10 cellular contexts compared by ENCODE assay signal in the genomic region with DNA sequence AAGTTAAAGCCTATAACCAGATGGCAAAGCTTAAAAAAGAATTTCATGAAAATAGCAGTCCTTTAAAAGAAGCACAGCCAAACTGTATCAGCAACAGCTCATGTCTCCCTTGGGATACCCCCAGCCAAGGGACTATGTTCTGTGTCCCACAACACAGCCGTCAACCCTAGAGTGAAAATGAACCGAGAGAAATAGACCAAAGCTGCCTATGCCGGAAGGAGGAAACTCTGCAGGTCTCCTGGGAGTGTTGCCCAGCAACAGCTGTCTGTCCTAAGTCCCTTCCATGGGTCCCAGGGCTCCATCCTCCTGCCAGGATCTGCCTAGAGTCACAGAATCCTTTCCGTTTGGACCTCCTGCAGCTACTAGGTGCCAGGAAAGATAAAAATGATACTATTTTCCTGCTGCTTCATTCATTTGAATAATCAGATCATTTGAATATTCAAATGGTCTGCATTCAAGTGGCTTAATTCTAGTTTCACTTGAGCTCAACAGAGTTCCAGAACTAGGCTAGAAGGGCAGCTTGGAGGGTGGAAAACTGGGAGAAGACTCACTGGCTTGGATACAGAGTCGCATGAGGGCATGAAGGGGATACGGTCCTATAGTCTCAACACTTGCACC. TPM values are rescaled to one million over a fixed set of nuclear protein-coding genes. Genes with fewer than 3 reads are reported as not detected.
DNase-seq lines count a peak whose midpoint lies in the region; ATAC-seq, FAIRE-seq and TF ChIP-seq lines count a peak whose summit lies in the region.
"Had no signal": no experiment of that assay in that cellular context is flagged by ENCODE, and none has a peak within 500 bp of the region (broad histone marks: within the 10 kb centered on the region; RNA-seq: fewer than 3 reads in every experiment).

No MANE protein-coding gene starts in this region.

- TF ChIP-seq EP300 in K562 (IDR thresholded peaks at IDR 0.05; ENCODE audit: low read length): no peak

- no peak for DNase-seq in CD4-positive, CD25-positive, alpha-beta regulatory T cell
- no peak for DNase-seq in K562 (ENCODE audit: extremely low read depth in 1 of 4, low spot score in 3 of 4)
- DNase-seq in DMS79 treated with DMSO at 0.1 percent for 48 hours (lab: John Stamatoyannopoulos, UW): no peak
- no peak for DNase-seq in dorsolateral prefrontal cortex
- no peak for DNase-seq in amygdala (lab: John Stamatoyannopoulos, UW)
- no peak for DNase-seq in omental fat pad (ENCODE audit: low spot score)
- DNase-seq: activated naive CD4-positive, alpha-beta T cell treated with anti-CD3 and anti-CD28 coated beads, Interleukin-2, amount 50 U/mL, for 16 hours; NCI-H1417 treated with DMSO at 0.1 percent for 48 hours had no signal

- BruUV-seq in K562 (replicated peaks; lab: Mats Ljungman, UMichigan): no TSS peak

- peaks cover 28% of the 10 kb centered on the region for H3K4me1 ChIP-seq in CD4-positive, CD25-positive, alpha-beta regulatory T cell (ENCODE audit: control insufficient read depth, insufficient read depth, low read length, poor library complexity, severe bottlenecking)
- H3K4me1 ChIP-seq in K562 (replicated peaks in 1 of 2; ENCODE audit: control insufficient read depth in 2 of 2, insufficient read depth in 2 of 2, low read length in 2 of 2): peaks cover 0 to 9% of the 10 kb centered on the region in 2 experiments; a peak in 2 of 5 replicates

- H3K27ac Mint-ChIP-seq in CD4-positive, CD25-positive, alpha-beta regulatory T cell: peak overlapping the region; percentile 83 to 96 (median 85)

- H3K79me2 ChIP-seq in K562 (ENCODE audit: control insufficient read depth, insufficient read depth, low read length): no peaks in the 10 kb centered on the region

- no peak overlapping the region for H3K4me3 ChIP-seq in CD4-positive, CD25-positive, alpha-beta regulatory T cell (ENCODE audit: low read depth, low read length)
- H3K4me3 ChIP-seq in K562 (no peak overlapping the region), dorsolateral prefrontal cortex (no peak overlapping the region)

- H2AFZ ChIP-seq in K562 (ENCODE audit: low read depth, low read length): peak overlapping the region; percentile 10; the same call in 1 of the 2 replicates

- H3K4me3 Mint-ChIP-seq in CD4-positive, CD25-positive, alpha-beta regulatory T cell: no peak overlapping the region

- CTCF ChIA-PET in K562 (lab: Yijun Ruan, JAX; ENCODE audit: low intra/inter-chr PET ratio): no interaction called here

- H4K20me1 ChIP-seq in K562 (replicated peaks; ENCODE audit: control insufficient read depth, insufficient read depth, low read length): no peaks in the 10 kb centered on the region

- POLR2A ChIA-PET in K562 (lab: Yijun Ruan, JAX): no interaction called here

- H3K27me3 Mint-ChIP-seq in CD4-positive, CD25-positive, alpha-beta regulatory T cell: no peaks in the 10 kb centered on the region

- no peak for FAIRE-seq in K562 (lab: Jason Lieb, UNC)

- H3K36me3 Mint-ChIP-seq in CD4-positive, CD25-positive, alpha-beta regulatory T cell: peaks cover 76% of the 10 kb centered on the region

- intact Hi-C loops in K562 (cut with micrococcal nuclease): no loop called here
- intact Hi-C loops in dorsolateral prefrontal cortex (cut with DNase I): no loop called here

- no peaks in the 10 kb centered on the region for H3K27me3 ChIP-seq in CD4-positive, CD25-positive, alpha-beta regulatory T cell (ENCODE audit: control insufficient read depth, insufficient read depth, low read length)
- H3K27me3 ChIP-seq in K562 (ENCODE audit: control insufficient read depth in 2 of 2, insufficient read depth in 2 of 2, low read length in 2 of 2): no peaks in the 10 kb centered on the region
- H3K27me3 ChIP-seq in dorsolateral prefrontal cortex: no peaks in the 10 kb centered on the region

- 0 out of 4 replicates have a peak overlapping the region, but pooled peaks of 1 of the 2 experiments have one; percentile 19 for H3K9ac ChIP-seq in K562 (ENCODE audit: insufficient read depth in 1 of 2, low read depth in 2 of 2, low read length in 2 of 2)

- no peaks in the 10 kb centered on the region for H3K9me3 ChIP-seq in CD4-positive, CD25-positive, alpha-beta regulatory T cell (ENCODE audit: control insufficient read depth in 2 of 2, low read length in 2 of 2)
- H3K9me3 ChIP-seq in K562 (replicated peaks; ENCODE audit: control insufficient read depth, insufficient read depth, low read depth, low read length): no peaks in the 10 kb centered on the region

- peak overlapping the region; percentile 15 for H3K27ac ChIP-seq in CD4-positive, CD25-positive, alpha-beta regulatory T cell (ENCODE audit: insufficient read depth, low read length, poor library complexity, severe bottlenecking)
- no peak overlapping the region for H3K27ac ChIP-seq in K562 (ENCODE audit: extremely low read depth, low read depth, low read length)
- H3K27ac ChIP-seq in dorsolateral prefrontal cortex: no peak overlapping the region

- no peak for TF ChIP-seq POLR2A in K562 (conservative IDR thresholded peaks at IDR 0.05)

- no peak for ATAC-seq in CD4-positive, CD25-positive, alpha-beta regulatory T cell (ENCODE audit: low read depth in 2 of 2)
- ATAC-seq in GM19351 (IDR thresholded peaks at IDR 0.05; ENCODE audit: unreplicated experiment) (peak; percentile 63), HG03103 (IDR thresholded peaks at IDR 0.05; ENCODE audit: low read depth, unreplicated experiment) (peak; percentile 44), K562 (no peak), omental fat pad (ENCODE audit: low FRiP score) (no peak)

- in situ Hi-C loops in K562 (cut with MboI): no loop called here

- no peak overlapping the region for H3K4me2 ChIP-seq in K562 (ENCODE audit: insufficient read depth, low read length)

- 52% methylated on average over 6 of the region's 6 CpGs for WGBS in K562 (ENCODE audit: insufficient coverage, low coverage, missing lambda C conversion rate)

- peaks cover 0 to 3% (median 0%) of the 10 kb centered on the region in 7 donors for H3K9me3 Mint-ChIP-seq in CD4-positive, CD25-positive, alpha-beta regulatory T cell

- no peak for TF ChIP-seq RAD21 in K562 (CRISPR knock-in tag; conservative IDR thresholded peaks at IDR 0.05 in 1 of 2, IDR thresholded peaks at IDR 0.05 in 1 of 2)

- H3K9me1 ChIP-seq in K562 (ENCODE audit: control insufficient read depth, insufficient read depth, low read length): no peaks in the 10 kb centered on the region

- H3K4me1 Mint-ChIP-seq in CD4-positive, CD25-positive, alpha-beta regulatory T cell: peaks cover 31 to 66% (median 41%) of the 10 kb centered on the region in 4 donors

- peaks cover 80% of the 10 kb centered on the region for H3K36me3 ChIP-seq in CD4-positive, CD25-positive, alpha-beta regulatory T cell (ENCODE audit: control insufficient read depth, insufficient read depth, low read length)
- no peaks in the 10 kb centered on the region for H3K36me3 ChIP-seq in K562 (ENCODE audit: control insufficient read depth, insufficient read depth, low read length)

- no peak for TF ChIP-seq CTCF in K562 (IDR thresholded peaks at IDR 0.05 in 2 of 3, conservative IDR thresholded peaks at IDR 0.05 in 1 of 3; ENCODE audit: insufficient read depth in 2 of 3, low read depth in 1 of 3, low read length in 3 of 3)
- TF ChIP-seq CTCF in dorsolateral prefrontal cortex (IDR thresholded peaks at IDR 0.05 in 54 of 56, conservative IDR thresholded peaks at IDR 0.05 in 2 of 56; ENCODE audit: low read depth in 1 of 56, partially characterized antibody in 56 of 56): no peak
- TF ChIP-seq CTCF in omental fat pad (IDR thresholded peaks at IDR 0.05): no peak

TF ChIP-seq in K562, 482 proteins besides CTCF, POLR2A, EP300 and RAD21 (continues in another document):
- peak; percentile 50; the same call in 1 of the 2 replicates for TF ChIP-seq RFX1 (IDR thresholded peaks at IDR 0.05)
- no peak for TF ChIP-seq DDX20 (tag; IDR thresholded peaks at IDR 0.05; ENCODE audit: low read depth)
- no peak for TF ChIP-seq SMARCE1 (IDR thresholded peaks at IDR 0.05)
- TF ChIP-seq GABPA (tag; conservative IDR thresholded peaks at IDR 0.05; ENCODE audit: low read depth): no peak
- 0 out of 2 replicates have a peak, but pooled peaks have one; percentile 20 for TF ChIP-seq ZNF143 (CRISPR knock-in tag; IDR thresholded peaks at IDR 0.05)

RNA-seq across cellular contexts. Expression of a gene that starts 53.1 kb away (rescaled TPM):
- 139 TPM for total RNA-seq in CD4-positive, CD25-positive, alpha-beta regulatory T cell
- polyA plus RNA-seq in CD4-positive, CD25-positive, alpha-beta regulatory T cell: 10 to 100 TPM; 24.6 to 35.2 (median 27.1) TPM
- 7.4 and 9.9 TPM in 2 replicates for total RNA-seq in K562 (2011; cell fraction: chromatin; rRNA removed; ENCODE audit: low replicate concordance)
- total RNA-seq in K562 (2011; cell fraction: nucleolus; rRNA removed): 3.3 and 10.8 TPM in 2 replicates
- total RNA-seq in K562 (2011; cell fraction: nucleoplasm; rRNA removed): 2.7 and 3.0 TPM in 2 replicates
- total RNA-seq in K562 (2014; rRNA removed) (2.0 and 2.5 TPM in 2 replicates), K562 (2014; rRNA removed; fragmentation: Illumina TruSeq; extraction: Trizol) (2.6 and 2.7 TPM in 2 replicates), K562 (2015; rRNA removed; fragmentation: Illumina TruSeq; extraction: Trizol) (3.8 and 4.8 TPM in 2 replicates), K562 (2021) (3.9 and 5.3 TPM in 2 replicates), dorsolateral prefrontal cortex (100 to 1,000 TPM in 1 of 120 experiments, 10 to 100 TPM in 119; 20.2 to 106 (median 56.2) TPM), omental fat pad (10 to 100 TPM in 3 of 4 donors, 1 to 10 TPM in 1; 9.4 to 31.5 (median 14.6) TPM)
- polyA plus RNA-seq in K562 (2011; rRNA removed) (4.1 and 10.6 TPM in 2 replicates), K562 (2014; fragmentation: Illumina TruSeq; extraction: Trizol) (2.1 TPM in 2 replicates), K562 (2014; fragmentation: Nextera tagmentation; extraction: Ambion mirVana) (under 1 TPM; 0.41 to 0.49 TPM), K562 (2014; rRNA removed) (1.3 and 1.8 TPM in 2 replicates)
- 2.8 and 8.1 TPM in 2 replicates for polyA plus RNA-seq in K562 (2011; cell fraction: cytosol; rRNA removed)
- polyA plus RNA-seq in K562 (2011; cell fraction: nucleus; rRNA removed): 8.2 and 15.6 TPM in 2 replicates
- 6.2 and 9.6 TPM in 2 replicates for polyA plus RNA-seq in K562 (2012)
- 11.5 and 31.8 TPM in 2 replicates for polyA minus RNA-seq in K562 (2011; rRNA and poly(A)+ RNA removed)
- polyA minus RNA-seq in K562 (2011; cell fraction: cytosol; rRNA and poly(A)+ RNA removed): 6.2 and 17.5 TPM in 2 replicates
- 7.0 and 17.7 TPM in 2 replicates for polyA minus RNA-seq in K562 (2011; cell fraction: nucleus; rRNA and poly(A)+ RNA removed)

Comparison
In these comparisons a context has a peak if more than half of its experiments do, and no peak if none do; other contexts are left out.
1. ATAC-seq: peak in GM19351 (single experiment) and HG03103 (single experiment); none in CD4-positive, CD25-positive, alpha-beta regulatory T cell (0 of 2), K562 (single experiment) and omental fat pad (single experiment).